Comparison of ENCODE assay signal across 12 cellular contexts in genomic region chr3:195385526-195385925, GRCh38. TPM values are rescaled to one million over a fixed set of nuclear protein-coding genes. Genes with fewer than 3 reads are reported as not detected.
DNase-seq lines count a peak whose midpoint lies in the region; ATAC-seq and TF ChIP-seq lines count a peak whose summit lies in the region.
"Had no signal": no experiment of that assay in that cellular context is flagged by ENCODE, and none has a peak within 500 bp of the region (broad histone marks: within the 10 kb centered on the region; RNA-seq: fewer than 3 reads in every experiment).

No MANE protein-coding gene starts in this region.

- no peak overlapping the region for H3K4me3 ChIP-seq in CD4-positive, CD25-positive, alpha-beta regulatory T cell (ENCODE audit: low read depth, low read length)
- H3K4me3 ChIP-seq in choroid plexus epithelial cell (ENCODE audit: low read depth, low read length) (no peak overlapping the region), lower lobe of right lung (no peak overlapping the region), osteoblast (ENCODE audit: insufficient read depth, low read length) (no peak overlapping the region)
- H3K4me3 ChIP-seq: BLaER1 treated with 17β-estradiol and CSF1 and Interleukin-3, amounts not matched to agents 10 nM and 100 nM had no signal

- no peak for DNase-seq in CD4-positive, CD25-positive, alpha-beta regulatory T cell
- DNase-seq in choroid plexus epithelial cell (ENCODE audit: low read depth): peak; percentile 79
- no peak for DNase-seq in lower lobe of right lung
- DNase-seq in AG20443 (ENCODE audit: low spot score): no peak
- no peak for DNase-seq in HUDEP-2 (lab: John Stamatoyannopoulos, UW; ENCODE audit: unreplicated experiment in 76 of 76)
- no peak for DNase-seq in osteoblast (ENCODE audit: insufficient read length, low spot score, missing footprints)
- DNase-seq: NCI-H2029 treated with DMSO at 0.1 percent for 48 hours had no signal

- no peaks in the 10 kb centered on the region for H3K27me3 ChIP-seq in CD4-positive, CD25-positive, alpha-beta regulatory T cell (ENCODE audit: control insufficient read depth, insufficient read depth, low read length)
- H3K27me3 ChIP-seq in lower lobe of right lung (ENCODE audit: low read depth): no peaks in the 10 kb centered on the region
- H3K27me3 ChIP-seq in osteoblast (ENCODE audit: insufficient read depth, low read length): no peaks in the 10 kb centered on the region
- H3K27me3 ChIP-seq: BLaER1 treated with 17β-estradiol and CSF1 and Interleukin-3, amounts not matched to agents 10 nM and 100 nM had no signal

- no peaks in the 10 kb centered on the region for H4K20me1 ChIP-seq in osteoblast (ENCODE audit: insufficient read depth, low read length)

- peak overlapping the region; percentile 33 to 76 (median 67) for H3K27ac Mint-ChIP-seq in CD4-positive, CD25-positive, alpha-beta regulatory T cell
- H3K27ac Mint-ChIP-seq: activated T-helper 1 cell treated with anti-CD3 and anti-CD28 coated beads, Interleukin-12 subunit alpha, Interleukin-12 subunit beta, Interleukin-2, Interleukin-4 antibody, amounts not matched to agents 30 ng/mL and 10 ng/mL and 1 ng/mL, durations not matched to agents 14 hours and 24 hours and 36 hours had no signal

- peaks cover 5% of the 10 kb centered on the region for H3K4me1 ChIP-seq in CD4-positive, CD25-positive, alpha-beta regulatory T cell (ENCODE audit: control insufficient read depth, insufficient read depth, low read length, poor library complexity, severe bottlenecking)
- H3K4me1 ChIP-seq in lower lobe of right lung (peaks cover 10% of the 10 kb centered on the region), osteoblast (ENCODE audit: insufficient read depth, low read length) (no peaks in the 10 kb centered on the region)
- H3K4me1 ChIP-seq: parathyroid adenoma had no signal

- no peaks in the 10 kb centered on the region for H3K27me3 Mint-ChIP-seq in CD4-positive, CD25-positive, alpha-beta regulatory T cell

- H3K27ac ChIP-seq in CD4-positive, CD25-positive, alpha-beta regulatory T cell (ENCODE audit: insufficient read depth, low read length, poor library complexity, severe bottlenecking): no peak overlapping the region
- H3K27ac ChIP-seq in lower lobe of right lung (no peak overlapping the region), osteoblast (ENCODE audit: low read depth, low read length) (no peak overlapping the region)
- H3K27ac ChIP-seq: BLaER1 treated with 17β-estradiol and CSF1 and Interleukin-3, amounts not matched to agents 10 nM and 100 nM; parathyroid adenoma had no signal

- no peaks in the 10 kb centered on the region for H3K9me3 Mint-ChIP-seq in CD4-positive, CD25-positive, alpha-beta regulatory T cell
- H3K9me3 Mint-ChIP-seq: activated T-helper 1 cell treated with anti-CD3 and anti-CD28 coated beads, Interleukin-12 subunit alpha, Interleukin-12 subunit beta, Interleukin-2, Interleukin-4 antibody, amounts not matched to agents 30 ng/mL and 10 ng/mL and 1 ng/mL, durations not matched to agents 14 hours and 24 hours and 36 hours had no signal

- peaks cover 21% of the 10 kb centered on the region for H3K36me3 Mint-ChIP-seq in CD4-positive, CD25-positive, alpha-beta regulatory T cell

- TF ChIP-seq EP300 in Ishikawa (IDR thresholded peaks at IDR 0.05; ENCODE audit: borderline replicate concordance): no peak

- ATAC-seq in CD4-positive, CD25-positive, alpha-beta regulatory T cell (ENCODE audit: low read depth in 2 of 2): no peak
- peak; percentile 56 to 67 for ATAC-seq in lower lobe of right lung
- ATAC-seq in GM21381 (IDR thresholded peaks at IDR 0.05; ENCODE audit: unreplicated experiment): no peak

- no peak for TF ChIP-seq RAD21 in Ishikawa (IDR thresholded peaks at IDR 0.05; ENCODE audit: low read depth)

- H2AFZ ChIP-seq in osteoblast (ENCODE audit: low read length): no peak overlapping the region
- H2AFZ ChIP-seq: parathyroid adenoma had no signal

- intact Hi-C loops in lower lobe of right lung (cut with DNase I): no loop called here

- H3K36me3 ChIP-seq in CD4-positive, CD25-positive, alpha-beta regulatory T cell (ENCODE audit: control insufficient read depth, insufficient read depth, low read length): peaks cover 16% of the 10 kb centered on the region
- H3K36me3 ChIP-seq in lower lobe of right lung (peaks cover 25% of the 10 kb centered on the region), osteoblast (ENCODE audit: insufficient read depth, low read length) (peaks cover 6% of the 10 kb centered on the region)

- no peak for TF ChIP-seq CTCF in choroid plexus epithelial cell (conservative IDR thresholded peaks at IDR 0.05; ENCODE audit: low read depth, low read length)
- no peak for TF ChIP-seq CTCF in lower lobe of right lung (IDR thresholded peaks at IDR 0.05)
- no peak for TF ChIP-seq CTCF in osteoblast (IDR thresholded peaks at IDR 0.05; ENCODE audit: extremely low read depth, low read depth, low read length)

- H3K9me3 ChIP-seq in CD4-positive, CD25-positive, alpha-beta regulatory T cell (ENCODE audit: control insufficient read depth in 2 of 2, low read length in 2 of 2): no peaks in the 10 kb centered on the region
- no peaks in the 10 kb centered on the region for H3K9me3 ChIP-seq in lower lobe of right lung
- no peaks in the 10 kb centered on the region for H3K9me3 ChIP-seq in osteoblast (ENCODE audit: low read depth, low read length)
- H3K9me3 ChIP-seq: BLaER1 treated with 17β-estradiol and CSF1 and Interleukin-3, amounts not matched to agents 10 nM and 100 nM had no signal

- H3K4me2 ChIP-seq in osteoblast (ENCODE audit: insufficient read depth, low read length): no peak overlapping the region

- peaks cover 10% of the 10 kb centered on the region for H3K79me2 ChIP-seq in osteoblast (ENCODE audit: insufficient read depth, low read length)

- peaks cover 36 to 58% (median 43%) of the 10 kb centered on the region in 4 donors for H3K4me1 Mint-ChIP-seq in CD4-positive, CD25-positive, alpha-beta regulatory T cell

- peak overlapping the region in 1 of 4 donors; percentile 55 for H3K4me3 Mint-ChIP-seq in CD4-positive, CD25-positive, alpha-beta regulatory T cell
- H3K4me3 Mint-ChIP-seq: activated T-helper 1 cell treated with anti-CD3 and anti-CD28 coated beads, Interleukin-12 subunit alpha, Interleukin-12 subunit beta, Interleukin-2, Interleukin-4 antibody, amounts not matched to agents 30 ng/mL and 10 ng/mL and 1 ng/mL, durations not matched to agents 14 hours and 24 hours and 36 hours had no signal

TF ChIP-seq in Ishikawa, 13 proteins besides CTCF, POLR2A, EP300 and RAD21:
- no peak for TF ChIP-seq FOXM1 (IDR thresholded peaks at IDR 0.05; ENCODE audit: borderline replicate concordance, low read depth)
- peak; percentile 92 for TF ChIP-seq CEBPB (IDR thresholded peaks at IDR 0.05)
- TF ChIP-seq TEAD4 (IDR thresholded peaks at IDR 0.05): peak; percentile 98

RNA-seq across cellular contexts. Expression of gene ACAP2, which starts 57.3 kb away (rescaled TPM):
- total RNA-seq in CD4-positive, CD25-positive, alpha-beta regulatory T cell: 121 TPM
- 10 to 100 TPM; 36.9 to 59.2 (median 48.5) TPM for polyA plus RNA-seq in CD4-positive, CD25-positive, alpha-beta regulatory T cell
- total RNA-seq in lower lobe of right lung (68.9 TPM), osteoblast (115 and 121 TPM in 2 replicates)

Comparison
In these comparisons a context has a peak if more than half of its experiments do, and no peak if none do; other contexts are left out.
1. ATAC-seq: peak in lower lobe of right lung (2 of 2); none in CD4-positive, CD25-positive, alpha-beta regulatory T cell (0 of 2) and GM21381 (single experiment).